1 cellular context compared by ENCODE assay signal in the genomic region with DNA sequence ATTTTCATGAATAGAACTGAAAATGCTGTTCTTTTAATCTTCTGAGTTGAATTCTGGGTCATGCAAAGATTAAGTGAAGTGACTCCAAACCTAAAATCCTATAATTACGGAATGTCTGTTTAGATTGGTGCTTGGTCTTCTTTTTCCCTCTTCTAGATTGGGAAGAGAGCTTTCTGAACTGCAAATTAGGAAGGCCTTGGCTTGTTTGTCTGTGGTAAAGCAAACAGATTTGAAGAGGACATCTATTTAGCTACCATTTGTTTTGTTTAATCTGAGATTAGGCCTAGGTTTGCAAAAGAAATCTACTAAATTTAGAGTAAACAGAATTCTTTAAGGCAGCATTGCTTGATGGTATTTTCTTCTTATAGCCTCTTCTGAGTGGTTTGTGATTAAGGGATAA.
A peak's percentile ranks its signal among the peaks of the same experiment; 100 is the strongest.
TF ChIP-seq lines count a peak whose summit lies in the region.

No MANE protein-coding gene starts in this region.

TF ChIP-seq in HepG2, 621 proteins besides CTCF, POLR2A, EP300 and RAD21 (continued from another document and continues in another):
- TF ChIP-seq, protein P1, sequence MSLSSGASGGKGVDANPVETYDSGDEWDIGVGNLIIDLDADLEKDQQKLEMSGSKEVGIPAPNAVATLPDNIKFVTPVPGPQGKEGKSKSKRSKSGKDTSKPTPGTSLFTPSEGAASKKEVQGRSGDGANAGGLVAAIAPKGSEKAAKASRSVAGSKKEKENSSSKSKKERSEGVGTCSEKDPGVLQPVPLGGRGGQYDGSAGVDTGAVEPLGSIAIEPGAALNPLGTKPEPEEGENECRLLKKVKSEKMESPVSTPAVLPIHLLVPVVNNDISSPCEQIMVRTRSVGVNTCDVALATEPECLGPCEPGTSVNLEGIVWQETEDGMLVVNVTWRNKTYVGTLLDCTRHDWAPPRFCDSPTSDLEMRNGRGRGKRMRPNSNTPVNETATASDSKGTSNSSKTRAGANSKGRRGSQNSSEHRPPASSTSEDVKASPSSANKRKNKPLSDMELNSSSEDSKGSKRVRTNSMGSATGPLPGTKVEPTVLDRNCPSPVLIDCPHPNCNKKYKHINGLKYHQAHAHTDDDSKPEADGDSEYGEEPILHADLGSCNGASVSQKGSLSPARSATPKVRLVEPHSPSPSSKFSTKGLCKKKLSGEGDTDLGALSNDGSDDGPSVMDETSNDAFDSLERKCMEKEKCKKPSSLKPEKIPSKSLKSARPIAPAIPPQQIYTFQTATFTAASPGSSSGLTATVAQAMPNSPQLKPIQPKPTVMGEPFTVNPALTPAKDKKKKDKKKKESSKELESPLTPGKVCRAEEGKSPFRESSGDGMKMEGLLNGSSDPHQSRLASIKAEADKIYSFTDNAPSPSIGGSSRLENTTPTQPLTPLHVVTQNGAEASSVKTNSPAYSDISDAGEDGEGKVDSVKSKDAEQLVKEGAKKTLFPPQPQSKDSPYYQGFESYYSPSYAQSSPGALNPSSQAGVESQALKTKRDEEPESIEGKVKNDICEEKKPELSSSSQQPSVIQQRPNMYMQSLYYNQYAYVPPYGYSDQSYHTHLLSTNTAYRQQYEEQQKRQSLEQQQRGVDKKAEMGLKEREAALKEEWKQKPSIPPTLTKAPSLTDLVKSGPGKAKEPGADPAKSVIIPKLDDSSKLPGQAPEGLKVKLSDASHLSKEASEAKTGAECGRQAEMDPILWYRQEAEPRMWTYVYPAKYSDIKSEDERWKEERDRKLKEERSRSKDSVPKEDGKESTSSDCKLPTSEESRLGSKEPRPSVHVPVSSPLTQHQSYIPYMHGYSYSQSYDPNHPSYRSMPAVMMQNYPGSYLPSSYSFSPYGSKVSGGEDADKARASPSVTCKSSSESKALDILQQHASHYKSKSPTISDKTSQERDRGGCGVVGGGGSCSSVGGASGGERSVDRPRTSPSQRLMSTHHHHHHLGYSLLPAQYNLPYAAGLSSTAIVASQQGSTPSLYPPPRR (CRISPR knock-in tag; IDR thresholded peaks at IDR 0.05; ENCODE audit: borderline replicate concordance) = peak; percentile 95
- TF ChIP-seq ZNF547 (CRISPR knock-in tag; IDR thresholded peaks at IDR 0.05) (no peak), U2AF2 (IDR thresholded peaks at IDR 0.05; ENCODE audit: low read depth, low read length) (no peak), NR2F6 (IDR thresholded peaks at IDR 0.05) (peak; percentile 69; the same call in 1 of the 2 replicates), NR2F6 (CRISPR knock-in tag; IDR thresholded peaks at IDR 0.05) (peak; percentile 35; the same call in 1 of the 2 replicates), KAT8 (CRISPR knock-in tag; IDR thresholded peaks at IDR 0.05) (no peak), ATRX (CRISPR knock-in tag; IDR thresholded peaks at IDR 0.05; ENCODE audit: borderline replicate concordance) (no peak), ZNF205 (CRISPR knock-in tag; IDR thresholded peaks at IDR 0.05) (no peak), PLRG1 (conservative IDR thresholded peaks at IDR 0.05) (no peak), ZFP36 (IDR thresholded peaks at IDR 0.05; ENCODE audit: borderline replicate concordance, low read depth, low read length, partially characterized antibody) (no peak), ZNF746 (CRISPR knock-in tag; IDR thresholded peaks at IDR 0.05) (no peak), ZNF335 (CRISPR knock-in tag; IDR thresholded peaks at IDR 0.05) (no peak), SOX6 (IDR thresholded peaks at IDR 0.05) (no peak), SOX6 (CRISPR knock-in tag; IDR thresholded peaks at IDR 0.05) (peak; percentile 85), RARA (CRISPR knock-in tag; IDR thresholded peaks at IDR 0.05) (peak; percentile 75), ZNF678 (CRISPR knock-in tag; IDR thresholded peaks at IDR 0.05) (no peak), NR2F2 (IDR thresholded peaks at IDR 0.05; ENCODE audit: borderline replicate concordance, low read depth) (peak; percentile 71; the same call in 1 of the 2 replicates), TCF7L2 (IDR thresholded peaks at IDR 0.05; ENCODE audit: low read depth, low read length) (no peak), ZNF563 (CRISPR knock-in tag; IDR thresholded peaks at IDR 0.05) (no peak), ZNF841 (CRISPR knock-in tag; IDR thresholded peaks at IDR 0.05; ENCODE audit: borderline replicate concordance) (no peak), SP5 (CRISPR knock-in tag; IDR thresholded peaks at IDR 0.05; ENCODE audit: borderline replicate concordance, low read depth) (peak; percentile 52; the same call in 1 of the 2 replicates), SKI (IDR thresholded peaks at IDR 0.05; ENCODE audit: partially characterized antibody) (no peak), TBP (CRISPR knock-in tag; IDR thresholded peaks at IDR 0.05) (no peak), LCORL (IDR thresholded peaks at IDR 0.05) (no peak), LCORL (CRISPR knock-in tag; IDR thresholded peaks at IDR 0.05) (peak; percentile 62; the same call in 1 of the 2 replicates), MED13 (CRISPR knock-in tag; IDR thresholded peaks at IDR 0.05) (0 out of 2 replicates have a peak, but pooled peaks have one; percentile 55), ZNF619 (CRISPR knock-in tag; IDR thresholded peaks at IDR 0.05) (no peak), ETV6 (CRISPR knock-in tag; conservative IDR thresholded peaks at IDR 0.05) (no peak), ZNF772 (CRISPR knock-in tag; IDR thresholded peaks at IDR 0.05) (no peak), POGZ (CRISPR knock-in tag; IDR thresholded peaks at IDR 0.05) (0 out of 2 replicates have a peak, but pooled peaks have one; percentile 23)
- TF ChIP-seq, protein P2, sequence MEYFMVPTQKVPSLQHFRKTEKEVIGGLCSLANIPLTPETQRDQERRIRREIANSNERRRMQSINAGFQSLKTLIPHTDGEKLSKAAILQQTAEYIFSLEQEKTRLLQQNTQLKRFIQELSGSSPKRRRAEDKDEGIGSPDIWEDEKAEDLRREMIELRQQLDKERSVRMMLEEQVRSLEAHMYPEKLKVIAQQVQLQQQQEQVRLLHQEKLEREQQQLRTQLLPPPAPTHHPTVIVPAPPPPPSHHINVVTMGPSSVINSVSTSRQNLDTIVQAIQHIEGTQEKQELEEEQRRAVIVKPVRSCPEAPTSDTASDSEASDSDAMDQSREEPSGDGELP (IDR thresholded peaks at IDR 0.05; ENCODE audit: borderline replicate concordance, low read depth) = no peak
- TF ChIP-seq, protein P3, sequence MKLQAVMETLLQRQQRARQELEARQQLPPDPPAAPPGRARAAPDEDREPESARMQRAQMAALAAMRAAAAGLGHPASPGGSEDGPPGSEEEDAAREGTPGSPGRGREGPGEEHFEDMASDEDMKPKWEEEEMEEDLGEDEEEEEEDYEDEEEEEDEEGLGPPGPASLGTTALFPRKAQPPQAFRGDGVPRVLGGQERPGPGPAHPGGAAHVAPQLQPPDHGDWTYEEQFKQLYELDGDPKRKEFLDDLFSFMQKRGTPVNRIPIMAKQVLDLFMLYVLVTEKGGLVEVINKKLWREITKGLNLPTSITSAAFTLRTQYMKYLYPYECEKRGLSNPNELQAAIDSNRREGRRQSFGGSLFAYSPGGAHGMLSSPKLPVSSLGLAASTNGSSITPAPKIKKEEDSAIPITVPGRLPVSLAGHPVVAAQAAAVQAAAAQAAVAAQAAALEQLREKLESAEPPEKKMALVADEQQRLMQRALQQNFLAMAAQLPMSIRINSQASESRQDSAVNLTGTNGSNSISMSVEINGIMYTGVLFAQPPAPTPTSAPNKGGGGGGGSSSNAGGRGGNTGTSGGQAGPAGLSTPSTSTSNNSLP (IDR thresholded peaks at IDR 0.05; ENCODE audit: low read depth, low read length) = peak; percentile 42; the same call in 1 of the 2 replicates
- TF ChIP-seq, protein P4, sequence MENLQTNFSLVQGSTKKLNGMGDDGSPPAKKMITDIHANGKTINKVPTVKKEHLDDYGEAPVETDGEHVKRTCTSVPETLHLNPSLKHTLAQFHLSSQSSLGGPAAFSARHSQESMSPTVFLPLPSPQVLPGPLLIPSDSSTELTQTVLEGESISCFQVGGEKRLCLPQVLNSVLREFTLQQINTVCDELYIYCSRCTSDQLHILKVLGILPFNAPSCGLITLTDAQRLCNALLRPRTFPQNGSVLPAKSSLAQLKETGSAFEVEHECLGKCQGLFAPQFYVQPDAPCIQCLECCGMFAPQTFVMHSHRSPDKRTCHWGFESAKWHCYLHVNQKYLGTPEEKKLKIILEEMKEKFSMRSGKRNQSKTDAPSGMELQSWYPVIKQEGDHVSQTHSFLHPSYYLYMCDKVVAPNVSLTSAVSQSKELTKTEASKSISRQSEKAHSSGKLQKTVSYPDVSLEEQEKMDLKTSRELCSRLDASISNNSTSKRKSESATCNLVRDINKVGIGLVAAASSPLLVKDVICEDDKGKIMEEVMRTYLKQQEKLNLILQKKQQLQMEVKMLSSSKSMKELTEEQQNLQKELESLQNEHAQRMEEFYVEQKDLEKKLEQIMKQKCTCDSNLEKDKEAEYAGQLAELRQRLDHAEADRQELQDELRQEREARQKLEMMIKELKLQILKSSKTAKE (CRISPR knock-in tag; IDR thresholded peaks at IDR 0.05; ENCODE audit: borderline replicate concordance) = no peak
- TF ChIP-seq, protein P5, sequence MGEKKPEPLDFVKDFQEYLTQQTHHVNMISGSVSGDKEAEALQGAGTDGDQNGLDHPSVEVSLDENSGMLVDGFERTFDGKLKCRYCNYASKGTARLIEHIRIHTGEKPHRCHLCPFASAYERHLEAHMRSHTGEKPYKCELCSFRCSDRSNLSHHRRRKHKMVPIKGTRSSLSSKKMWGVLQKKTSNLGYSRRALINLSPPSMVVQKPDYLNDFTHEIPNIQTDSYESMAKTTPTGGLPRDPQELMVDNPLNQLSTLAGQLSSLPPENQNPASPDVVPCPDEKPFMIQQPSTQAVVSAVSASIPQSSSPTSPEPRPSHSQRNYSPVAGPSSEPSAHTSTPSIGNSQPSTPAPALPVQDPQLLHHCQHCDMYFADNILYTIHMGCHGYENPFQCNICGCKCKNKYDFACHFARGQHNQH (CRISPR knock-in tag; IDR thresholded peaks at IDR 0.05) = no peak
- TF ChIP-seq, protein P6, sequence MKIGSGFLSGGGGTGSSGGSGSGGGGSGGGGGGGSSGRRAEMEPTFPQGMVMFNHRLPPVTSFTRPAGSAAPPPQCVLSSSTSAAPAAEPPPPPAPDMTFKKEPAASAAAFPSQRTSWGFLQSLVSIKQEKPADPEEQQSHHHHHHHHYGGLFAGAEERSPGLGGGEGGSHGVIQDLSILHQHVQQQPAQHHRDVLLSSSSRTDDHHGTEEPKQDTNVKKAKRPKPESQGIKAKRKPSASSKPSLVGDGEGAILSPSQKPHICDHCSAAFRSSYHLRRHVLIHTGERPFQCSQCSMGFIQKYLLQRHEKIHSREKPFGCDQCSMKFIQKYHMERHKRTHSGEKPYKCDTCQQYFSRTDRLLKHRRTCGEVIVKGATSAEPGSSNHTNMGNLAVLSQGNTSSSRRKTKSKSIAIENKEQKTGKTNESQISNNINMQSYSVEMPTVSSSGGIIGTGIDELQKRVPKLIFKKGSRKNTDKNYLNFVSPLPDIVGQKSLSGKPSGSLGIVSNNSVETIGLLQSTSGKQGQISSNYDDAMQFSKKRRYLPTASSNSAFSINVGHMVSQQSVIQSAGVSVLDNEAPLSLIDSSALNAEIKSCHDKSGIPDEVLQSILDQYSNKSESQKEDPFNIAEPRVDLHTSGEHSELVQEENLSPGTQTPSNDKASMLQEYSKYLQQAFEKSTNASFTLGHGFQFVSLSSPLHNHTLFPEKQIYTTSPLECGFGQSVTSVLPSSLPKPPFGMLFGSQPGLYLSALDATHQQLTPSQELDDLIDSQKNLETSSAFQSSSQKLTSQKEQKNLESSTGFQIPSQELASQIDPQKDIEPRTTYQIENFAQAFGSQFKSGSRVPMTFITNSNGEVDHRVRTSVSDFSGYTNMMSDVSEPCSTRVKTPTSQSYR (CRISPR knock-in tag; IDR thresholded peaks at IDR 0.05; ENCODE audit: borderline replicate concordance) = no peak
- TF ChIP-seq, protein P7, sequence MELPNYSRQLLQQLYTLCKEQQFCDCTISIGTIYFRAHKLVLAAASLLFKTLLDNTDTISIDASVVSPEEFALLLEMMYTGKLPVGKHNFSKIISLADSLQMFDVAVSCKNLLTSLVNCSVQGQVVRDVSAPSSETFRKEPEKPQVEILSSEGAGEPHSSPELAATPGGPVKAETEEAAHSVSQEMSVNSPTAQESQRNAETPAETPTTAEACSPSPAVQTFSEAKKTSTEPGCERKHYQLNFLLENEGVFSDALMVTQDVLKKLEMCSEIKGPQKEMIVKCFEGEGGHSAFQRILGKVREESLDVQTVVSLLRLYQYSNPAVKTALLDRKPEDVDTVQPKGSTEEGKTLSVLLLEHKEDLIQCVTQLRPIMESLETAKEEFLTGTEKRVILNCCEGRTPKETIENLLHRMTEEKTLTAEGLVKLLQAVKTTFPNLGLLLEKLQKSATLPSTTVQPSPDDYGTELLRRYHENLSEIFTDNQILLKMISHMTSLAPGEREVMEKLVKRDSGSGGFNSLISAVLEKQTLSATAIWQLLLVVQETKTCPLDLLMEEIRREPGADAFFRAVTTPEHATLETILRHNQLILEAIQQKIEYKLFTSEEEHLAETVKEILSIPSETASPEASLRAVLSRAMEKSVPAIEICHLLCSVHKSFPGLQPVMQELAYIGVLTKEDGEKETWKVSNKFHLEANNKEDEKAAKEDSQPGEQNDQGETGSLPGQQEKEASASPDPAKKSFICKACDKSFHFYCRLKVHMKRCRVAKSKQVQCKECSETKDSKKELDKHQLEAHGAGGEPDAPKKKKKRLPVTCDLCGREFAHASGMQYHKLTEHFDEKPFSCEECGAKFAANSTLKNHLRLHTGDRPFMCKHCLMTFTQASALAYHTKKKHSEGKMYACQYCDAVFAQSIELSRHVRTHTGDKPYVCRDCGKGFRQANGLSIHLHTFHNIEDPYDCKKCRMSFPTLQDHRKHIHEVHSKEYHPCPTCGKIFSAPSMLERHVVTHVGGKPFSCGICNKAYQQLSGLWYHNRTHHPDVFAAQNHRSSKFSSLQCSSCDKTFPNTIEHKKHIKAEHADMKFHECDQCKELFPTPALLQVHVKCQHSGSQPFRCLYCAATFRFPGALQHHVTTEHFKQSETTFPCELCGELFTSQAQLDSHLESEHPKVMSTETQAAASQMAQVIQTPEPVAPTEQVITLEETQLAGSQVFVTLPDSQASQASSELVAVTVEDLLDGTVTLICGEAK (IDR thresholded peaks at IDR 0.05) = no peak
- TF ChIP-seq, protein P7 (CRISPR knock-in tag; IDR thresholded peaks at IDR 0.05) = no peak
